Comparison of ENCODE assay signal across 27 cellular contexts in the genomic region with DNA sequence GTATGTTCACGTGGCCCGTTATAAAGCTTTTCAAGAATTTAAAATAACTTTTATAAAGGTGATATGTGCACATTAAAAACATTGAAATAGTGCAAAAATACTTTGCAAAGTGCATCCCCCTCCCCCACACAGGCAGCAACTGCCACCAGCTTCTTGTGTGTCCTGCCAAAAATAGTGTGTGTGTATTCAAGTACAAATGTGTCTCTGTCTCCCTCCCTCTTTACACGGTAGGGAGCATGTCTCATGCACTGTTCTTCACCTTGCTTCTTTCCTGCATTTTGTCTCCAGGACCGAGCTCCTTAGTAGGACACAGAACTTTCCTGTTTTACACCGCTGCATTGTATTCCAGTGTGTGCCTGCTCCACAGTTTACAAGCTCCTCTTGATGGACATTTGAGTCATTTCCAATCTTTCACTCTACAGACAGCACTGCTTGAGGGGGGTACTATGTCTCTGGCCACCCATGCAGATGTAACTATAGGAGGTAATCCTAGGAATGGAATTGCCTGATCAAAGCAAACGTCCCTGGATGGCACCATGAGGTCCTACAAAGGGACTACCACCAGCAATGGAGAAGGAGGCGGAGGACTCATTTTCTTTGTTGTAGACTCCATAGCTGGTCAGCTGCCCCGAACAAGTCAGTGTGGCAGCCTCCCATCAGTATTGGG. TPM values are rescaled to one million over a fixed set of nuclear protein-coding genes. Genes with fewer than 3 reads are reported as not detected.
A peak's percentile ranks its signal among the peaks of the same experiment; 100 is the strongest.
DNase-seq lines count a peak whose midpoint lies in the region; ATAC-seq and TF ChIP-seq lines count a peak whose summit lies in the region.
"Had no signal": no experiment of that assay in that cellular context is flagged by ENCODE, and none has a peak within 500 bp of the region (broad histone marks: within the 10 kb centered on the region; RNA-seq: fewer than 3 reads in every experiment).

No MANE protein-coding gene starts in this region.

- H3K4me2 ChIP-seq in hepatocyte = no peak overlapping the region

- CTCF ChIA-PET in CD4-positive, alpha-beta memory T cell (lab: Charles Lee; ENCODE audit: partially characterized antibody) = no interaction called here
- CTCF ChIA-PET in HEK293T (lab: Yijun Ruan, JAX) = no interaction called here

- POLR2A ChIA-PET in CD4-positive, alpha-beta memory T cell (lab: Charles Lee; ENCODE audit: partially characterized antibody) = interaction anchor here (1.4 kb wide), 1 partner anchor 53 kb away, joined by 3 read pairs; the partner anchor contains the start of gene SLC6A6
- POLR2A ChIA-PET in HEK293T (lab: Yijun Ruan, JAX) = no interaction called here

- TF ChIP-seq CTCF in hepatocyte (IDR thresholded peaks at IDR 0.05; ENCODE audit: poor library complexity) (no peak), psoas muscle (IDR thresholded peaks at IDR 0.05) (no peak)

- H3K27ac Mint-ChIP-seq in CD4-positive, alpha-beta memory T cell = peak overlapping the region in 4 of 7 donors; percentile 8 to 26 (median 12)
- H3K27ac Mint-ChIP-seq in T-helper 17 cell = peak overlapping the region; percentile 24
- H3K27ac Mint-ChIP-seq in activated T-cell treated with anti-CD3 and anti-CD28 coated beads, Interleukin-2, amount 50 U/mL, for 72 hours = no peak overlapping the region
- H3K27ac Mint-ChIP-seq: WTC11 had no signal

- no peaks in the 10 kb centered on the region for H3K9me2 ChIP-seq in hepatocyte (replicated peaks; ENCODE audit: insufficient read depth)

- H3K36me3 ChIP-seq in CD4-positive, alpha-beta memory T cell (ENCODE audit: insufficient read depth, low read length) = peaks cover 30% of the 10 kb centered on the region
- no peaks in the 10 kb centered on the region for H3K36me3 ChIP-seq in hepatocyte (replicated peaks; ENCODE audit: insufficient read depth, low read depth)
- H3K36me3 ChIP-seq in psoas muscle (ENCODE audit: insufficient read depth in 1 of 2, low read depth in 1 of 2) = peaks cover 0 to 61% of the 10 kb centered on the region in 2 donors
- H3K36me3 ChIP-seq: left ventricle myocardium inferior, transverse colon had no signal

- no peaks in the 10 kb centered on the region for H3K79me2 ChIP-seq in hepatocyte

- no peaks in the 10 kb centered on the region for H3K27me3 Mint-ChIP-seq in CD4-positive, alpha-beta memory T cell
- no peaks in the 10 kb centered on the region for H3K27me3 Mint-ChIP-seq in T-helper 17 cell
- H3K27me3 Mint-ChIP-seq in activated T-cell treated with anti-CD3 and anti-CD28 coated beads, Interleukin-2, amount 50 U/mL, for 72 hours (ENCODE audit: low read depth) = no peaks in the 10 kb centered on the region
- H3K27me3 Mint-ChIP-seq: activated CD4-positive, alpha-beta T cell treated with anti-CD3 and anti-CD28 coated beads, Interleukin-2, amount 10 ng/mL, durations not matched to agents 7 days and 5 days; natural killer cell treated with Interleukin-12 subunit alpha and Interleukin-12 subunit beta and Interleukin-15 and Interleukin-18, amount 100 ng/mL, for 72 hours had no signal

- no peak for ATAC-seq in T-helper 17 cell
- peak; percentile 15 to 57 (median 48) for ATAC-seq in psoas muscle
- ATAC-seq in GM19397 (IDR thresholded peaks at IDR 0.05; ENCODE audit: unreplicated experiment) = no peak
- no peak for ATAC-seq in activated T-cell treated with anti-CD3 and anti-CD28 coated beads, Interleukin-2, amount 50 U/mL, for 72 hours (replicated peaks in 1 of 2)
- ATAC-seq: activated T-cell treated with anti-CD3 and anti-CD28 coated beads, Interleukin-2, amount 50 U/mL, for 4 hours; HepG2; natural killer cell treated with Interleukin-12 subunit alpha and Interleukin-12 subunit beta and Interleukin-15 and Interleukin-18, amount 100 ng/mL, for 72 hours; stimulated activated naive CD8-positive, alpha-beta T cell treated with anti-CD3 and anti-CD28 coated beads, Interleukin-15, Interleukin-2, amounts not matched to agents 100 U/mL and 50 U/mL, for 24 hours; WTC11 had no signal

- 87% methylated on average over 8 of the region's 8 CpGs for WGBS in hepatocyte (ENCODE audit: low lambda C conversion rate, missing lambda C conversion rate)
- WGBS in psoas muscle, 3 donors = 50 to 63% (median 54%) methylated on average over 8 of the region's 8 CpGs

- no peak overlapping the region for H2AFZ ChIP-seq in hepatocyte

- intact Hi-C loops in CD4-positive, alpha-beta memory T cell (cut with micrococcal nuclease) = no loop called here
- intact Hi-C loops in psoas muscle (cut with DNase I) = loop anchor here (5.0 kb wide), 1 partner anchor 52 kb away; the partner anchor contains the start of gene SLC6A6 (in 2 of the 2)

- H3K9me3 Mint-ChIP-seq in CD4-positive, alpha-beta memory T cell = no peaks in the 10 kb centered on the region
- no peaks in the 10 kb centered on the region for H3K9me3 Mint-ChIP-seq in activated T-cell treated with anti-CD3 and anti-CD28 coated beads, Interleukin-2, amount 50 U/mL, for 72 hours
- H3K9me3 Mint-ChIP-seq: activated CD4-positive, alpha-beta T cell treated with anti-CD3 and anti-CD28 coated beads, Interleukin-2, amount 10 ng/mL, durations not matched to agents 7 days and 5 days; activated T-cell treated with anti-CD3 and anti-CD28 coated beads, Interleukin-2, amount 50 U/mL, for 4 hours; natural killer cell treated with Interleukin-12 subunit alpha and Interleukin-12 subunit beta and Interleukin-15 and Interleukin-18, amount 100 ng/mL, for 72 hours; WTC11 had no signal

- no peak overlapping the region for H3K4me3 Mint-ChIP-seq in CD4-positive, alpha-beta memory T cell
- H3K4me3 Mint-ChIP-seq in T-helper 17 cell = no peak overlapping the region
- H3K4me3 Mint-ChIP-seq in activated T-cell treated with anti-CD3 and anti-CD28 coated beads, Interleukin-2, amount 50 U/mL, for 72 hours = no peak overlapping the region
- H3K4me3 Mint-ChIP-seq: activated CD4-positive, alpha-beta T cell treated with anti-CD3 and anti-CD28 coated beads, Interleukin-2, amount 10 ng/mL, durations not matched to agents 7 days and 5 days; activated T-cell treated with anti-CD3 and anti-CD28 coated beads, Interleukin-2, amount 50 U/mL, for 4 hours; natural killer cell treated with Interleukin-12 subunit alpha and Interleukin-12 subunit beta and Interleukin-15 and Interleukin-18, amount 100 ng/mL, for 72 hours; WTC11 had no signal

- no peaks in the 10 kb centered on the region for H3K4me1 ChIP-seq in CD4-positive, alpha-beta memory T cell (ENCODE audit: insufficient read depth, low read length)
- peaks cover 19% of the 10 kb centered on the region for H3K4me1 ChIP-seq in hepatocyte (ENCODE audit: insufficient read depth)
- peaks cover 48% of the 10 kb centered on the region for H3K4me1 ChIP-seq in psoas muscle

- no peak overlapping the region for H3K4me3 ChIP-seq in CD4-positive, alpha-beta memory T cell (ENCODE audit: low read length in 2 of 2)
- H3K4me3 ChIP-seq in hepatocyte (no peak overlapping the region), psoas muscle (no peak overlapping the region)
- H3K4me3 ChIP-seq: left ventricle myocardium inferior, Peyer's patch, transverse colon had no signal

- H3K4me1 Mint-ChIP-seq in CD4-positive, alpha-beta memory T cell = peaks cover 0 to 5% (median 2%) of the 10 kb centered on the region in 4 donors
- peaks cover 11% of the 10 kb centered on the region for H3K4me1 Mint-ChIP-seq in T-helper 17 cell
- H3K4me1 Mint-ChIP-seq in activated T-cell treated with anti-CD3 and anti-CD28 coated beads, Interleukin-2, amount 50 U/mL, for 72 hours (ENCODE audit: low read depth) = peaks cover 11% of the 10 kb centered on the region

- no peaks in the 10 kb centered on the region for H4K20me1 ChIP-seq in hepatocyte (ENCODE audit: insufficient read depth, poor library complexity, severe bottlenecking)

- no peak overlapping the region for H3K27ac ChIP-seq in CD4-positive, alpha-beta memory T cell (ENCODE audit: low read depth, low read length)
- peak overlapping the region; percentile 9 for H3K27ac ChIP-seq in hepatocyte
- H3K27ac ChIP-seq in psoas muscle = peak overlapping the region; percentile 91

- no peak for DNase-seq in CD4-positive, alpha-beta memory T cell
- DNase-seq in T-helper 17 cell = no peak
- no peak for DNase-seq in hepatocyte (ENCODE audit: low spot score)
- no peak for DNase-seq in psoas muscle
- no peak for DNase-seq in ecto neural progenitor cell (ENCODE audit: low spot score)
- no peak for DNase-seq in HEK293T (ENCODE audit: extremely low spot score)
- no peak for DNase-seq in activated T-cell treated with anti-CD3 and anti-CD28 coated beads, Interleukin-2, amount 50 U/mL, for 72 hours
- DNase-seq: activated CD4-positive, alpha-beta T cell treated with anti-CD3 and anti-CD28 coated beads, Interleukin-2, amount 10 ng/mL, durations not matched to agents 7 days and 5 days; activated naive CD4-positive, alpha-beta T cell treated with Interleukin-2 at 50 U/mL for 16 hours; activated T-cell treated with anti-CD3 and anti-CD28 coated beads, Interleukin-2, amount 50 U/mL, for 4 hours; BE2C; cortex of kidney; DMS53; GOT3; islet precursor cell; left ventricle myocardium inferior; NCI-H187; NCI-H526 treated with DMSO at 0.1 percent for 48 hours; Peyer's patch; SIG-M5; stimulated activated naive CD8-positive, alpha-beta T cell treated with anti-CD3 and anti-CD28 coated beads, Interleukin-15, Interleukin-2, amounts not matched to agents 100 U/mL and 50 U/mL, for 24 hours; SW 1271; transverse colon had no signal

- H3K36me3 Mint-ChIP-seq in CD4-positive, alpha-beta memory T cell = peaks cover 20 to 68% of the 10 kb centered on the region in 2 donors
- peaks cover 8% of the 10 kb centered on the region for H3K36me3 Mint-ChIP-seq in T-helper 17 cell (ENCODE audit: low read depth)
- H3K36me3 Mint-ChIP-seq in activated T-cell treated with anti-CD3 and anti-CD28 coated beads, Interleukin-2, amount 50 U/mL, for 72 hours (ENCODE audit: insufficient read depth in 2 of 2) = peaks cover 4% of the 10 kb centered on the region in 2 donors

- H3K27me3 ChIP-seq in CD4-positive, alpha-beta memory T cell (ENCODE audit: insufficient read depth, low read length) = no peaks in the 10 kb centered on the region
- H3K27me3 ChIP-seq in hepatocyte (no peaks in the 10 kb centered on the region), psoas muscle (ENCODE audit: insufficient read depth in 3 of 3, low read length in 2 of 3) (no peaks in the 10 kb centered on the region)
- H3K27me3 ChIP-seq: BE2C, Peyer's patch, transverse colon had no signal

- H3K9me3 ChIP-seq in CD4-positive, alpha-beta memory T cell (ENCODE audit: control insufficient read depth in 1 of 2, low read length in 2 of 2) = no peaks in the 10 kb centered on the region
- H3K9me3 ChIP-seq in T-helper 17 cell (ENCODE audit: control insufficient read depth, low read length, poor library complexity, severe bottlenecking) = no peaks in the 10 kb centered on the region
- no peaks in the 10 kb centered on the region for H3K9me3 ChIP-seq in hepatocyte (ENCODE audit: low read depth)
- no peaks in the 10 kb centered on the region for H3K9me3 ChIP-seq in psoas muscle
- H3K9me3 ChIP-seq: BE2C, left ventricle myocardium inferior, Peyer's patch, transverse colon had no signal

RNA-seq across cellular contexts. Expression of gene SLC6A6, which starts 52.4 kb away (rescaled TPM):
- total RNA-seq in CD4-positive, alpha-beta memory T cell = 10 to 100 TPM; 50.6 to 51.8 TPM
- 1 to 10 TPM; 3.8 to 8.8 TPM for polyA plus RNA-seq in CD4-positive, alpha-beta memory T cell
- total RNA-seq in T-helper 17 cell (10 to 100 TPM; 51.8 to 68.6 TPM), hepatocyte (57.1 and 58.9 TPM in 2 replicates), psoas muscle (100 to 1,000 TPM in 1 of 4 donors, 10 to 100 TPM in 3; 10.3 to 104 (median 34.7) TPM)
- polyA plus RNA-seq in hepatocyte (30.7 and 31.8 TPM in 2 replicates), psoas muscle (10 to 100 TPM; 12.6 to 76.1 (median 52.8) TPM)
- 10 to 100 TPM; 35.4 to 39.2 TPM for total RNA-seq in activated T-cell treated with anti-CD3 and anti-CD28 coated beads, Interleukin-2, amount 50 U/mL, for 72 hours

Comparison
In these comparisons a context has a peak if more than half of its experiments do, and no peak if none do; other contexts are left out.
1. ATAC-seq: peak in psoas muscle (4 of 4); none in T-helper 17 cell (single experiment), GM19397 (single experiment) and activated T-cell treated with anti-CD3 and anti-CD28 coated beads, Interleukin-2, amount 50 U/mL, for 72 hours (0 of 2).